Comparison of ENCODE assay signal across 8 cellular contexts in the genomic region with DNA sequence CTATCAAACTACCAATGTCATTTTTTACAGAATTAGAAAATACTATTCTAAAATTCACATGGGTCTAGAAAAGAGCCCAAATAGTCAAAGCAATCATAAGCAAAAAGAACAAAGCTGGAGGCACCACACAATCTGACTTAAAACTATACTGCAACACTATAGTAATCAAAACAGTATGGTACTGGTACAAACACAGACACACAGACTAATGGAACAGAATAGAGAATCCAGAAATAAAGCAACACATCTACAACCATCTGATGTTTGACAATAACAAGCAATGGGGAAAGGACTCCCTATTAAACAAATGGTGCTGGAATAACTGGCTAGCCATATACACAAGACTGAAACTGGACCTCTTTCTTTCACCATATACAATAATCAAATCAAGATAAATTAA. TPM values are rescaled to one million over a fixed set of nuclear protein-coding genes. Genes with fewer than 3 reads are reported as not detected.
"Had no signal": no experiment of that assay in that cellular context is flagged by ENCODE, and none has a peak within 500 bp of the region (broad histone marks: within the 10 kb centered on the region; RNA-seq: fewer than 3 reads in every experiment).

No MANE protein-coding gene starts in this region.

- FAIRE-seq: G401.6, GM12878, GM12891, GM12892, GM19239 had no signal

- H3K4me3 ChIP-seq: GM12878 had no signal

- DNase-seq: GDM1, GF-D8 had no signal

- ATAC-seq: GM12878 had no signal

RNA-seq across cellular contexts. Expression of gene CD53, which starts 39.8 kb away (rescaled TPM):
- total RNA-seq: G401 had no signal
